ENCODE assay signal across 17 cellular contexts in genomic region chr18:55280515-55280914, GRCh38.
DNase-seq lines count a peak whose midpoint lies in the region; ATAC-seq and TF ChIP-seq lines count a peak whose summit lies in the region.
"Had no signal": no experiment of that assay in that cellular context is flagged by ENCODE, and none has a peak within 500 bp of the region (broad histone marks: within the 10 kb centered on the region; RNA-seq: fewer than 3 reads in every experiment).

No MANE protein-coding gene starts in this region.

- no peaks in the 10 kb centered on the region for H3K9me2 ChIP-seq in PC-3 (replicated peaks; ENCODE audit: low read length)

- no peak overlapping the region for H3K4me3 ChIP-seq in PC-3 (ENCODE audit: low read length)
- H3K4me3 ChIP-seq: ovary, uterus had no signal

- no peaks in the 10 kb centered on the region for H3K27me3 ChIP-seq in PC-3 (ENCODE audit: low read length)
- H3K27me3 ChIP-seq: ovary, uterus had no signal

- CTCF ChIA-PET in PC-3 (lab: Charles Lee) = no interaction called here
- CTCF ChIA-PET in activated naive CD4-positive, alpha-beta T cell treated with anti-CD3 and anti-CD28 coated beads for 36 hours (lab: Charles Lee) = no interaction called here

- H3K79me2 ChIP-seq in PC-3 (ENCODE audit: low read length) = no peaks in the 10 kb centered on the region

- peaks cover 4% of the 10 kb centered on the region for H3K4me1 ChIP-seq in PC-3 (ENCODE audit: insufficient read depth, low read length)

- H3K36me3 Mint-ChIP-seq in stimulated activated memory B cell treated with anti-CD40 and anti-IgM and Interleukin-4, amounts not matched to agents 10 μg/mL and 1 μg/mL and 100 μg/mL, for 72 hours = peaks cover 64% of the 10 kb centered on the region
- no peaks in the 10 kb centered on the region for H3K36me3 Mint-ChIP-seq in activated naive CD4-positive, alpha-beta T cell treated with anti-CD3 and anti-CD28 coated beads for 36 hours (ENCODE audit: low read depth)

- H3K27ac Mint-ChIP-seq in stimulated activated memory B cell treated with anti-CD40 and anti-IgM and Interleukin-4, amounts not matched to agents 10 μg/mL and 1 μg/mL and 100 μg/mL, for 72 hours = peak overlapping the region; percentile 48
- H3K27ac Mint-ChIP-seq in activated naive CD4-positive, alpha-beta T cell treated with anti-CD3 and anti-CD28 coated beads for 36 hours = no peak overlapping the region
- H3K27ac Mint-ChIP-seq: effector memory CD8-positive, alpha-beta T cell had no signal

- no peaks in the 10 kb centered on the region for H3F3A ChIP-seq in PC-3 (ENCODE audit: low read length, unreplicated experiment)

- DNase-seq in NCI-H510A treated with DMSO at 0.1 percent for 48 hours (lab: John Stamatoyannopoulos, UW) (peak; percentile 9), NCI-H510A (lab: John Stamatoyannopoulos, UW) (no peak), NCI-H2196 treated with DMSO at 0.1 percent for 48 hours (lab: John Stamatoyannopoulos, UW; ENCODE audit: unreplicated experiment) (peak; percentile 35), dermis blood vessel endothelial cell (peak; percentile 59), PC-3 (no peak), NOMO-1 treated with dmso at 0.1 percent for 144 hours (lab: John Stamatoyannopoulos, UW; ENCODE audit: unreplicated experiment) (no peak)
- no peak for DNase-seq in activated naive CD4-positive, alpha-beta T cell treated with anti-CD3 and anti-CD28 coated beads for 36 hours
- DNase-seq: ACHN; activated CD4-positive, CD25-positive, alpha-beta regulatory T cell; amygdala; effector memory CD8-positive, alpha-beta T cell; head of caudate nucleus; mammary epithelial cell; NCI-H1048; uterus had no signal

- H2AFZ ChIP-seq in PC-3 (ENCODE audit: low read length) = no peak overlapping the region

- POLR2A ChIA-PET in PC-3 (lab: Charles Lee; ENCODE audit: unreplicated experiment) = no interaction called here

- ATAC-seq in stimulated activated memory B cell treated with anti-CD40 and anti-IgM and Interleukin-4, amounts not matched to agents 10 μg/mL and 1 μg/mL and 100 μg/mL, for 72 hours = no peak
- ATAC-seq in PC-3 = no peak
- ATAC-seq: effector memory CD8-positive, alpha-beta T cell had no signal

- H3K9me3 Mint-ChIP-seq in stimulated activated memory B cell treated with anti-CD40 and anti-IgM and Interleukin-4, amounts not matched to agents 10 μg/mL and 1 μg/mL and 100 μg/mL, for 72 hours = peaks cover 1% of the 10 kb centered on the region
- no peaks in the 10 kb centered on the region for H3K9me3 Mint-ChIP-seq in activated naive CD4-positive, alpha-beta T cell treated with anti-CD3 and anti-CD28 coated beads for 36 hours
- H3K9me3 Mint-ChIP-seq: effector memory CD8-positive, alpha-beta T cell had no signal

- H3K36me3 ChIP-seq in PC-3 (ENCODE audit: low read depth, low read length) = no peaks in the 10 kb centered on the region
- H3K36me3 ChIP-seq: ovary, uterus had no signal

- no peaks in the 10 kb centered on the region for H4K20me1 ChIP-seq in PC-3 (ENCODE audit: low read length)

- H3K27me3 Mint-ChIP-seq in stimulated activated memory B cell treated with anti-CD40 and anti-IgM and Interleukin-4, amounts not matched to agents 10 μg/mL and 1 μg/mL and 100 μg/mL, for 72 hours = no peaks in the 10 kb centered on the region
- H3K27me3 Mint-ChIP-seq in activated naive CD4-positive, alpha-beta T cell treated with anti-CD3 and anti-CD28 coated beads for 36 hours (ENCODE audit: low read depth) = no peaks in the 10 kb centered on the region
- H3K27me3 Mint-ChIP-seq: effector memory CD8-positive, alpha-beta T cell had no signal

- no peak overlapping the region for H3K4me2 ChIP-seq in PC-3 (ENCODE audit: low read length)

- intact Hi-C loops in PC-3 (cut with micrococcal nuclease) = no loop called here
- intact Hi-C loops in activated naive CD4-positive, alpha-beta T cell treated with anti-CD3 and anti-CD28 coated beads for 36 hours (cut with micrococcal nuclease) = no loop called here

- no peak for TF ChIP-seq CTCF in PC-3 (conservative IDR thresholded peaks at IDR 0.05; ENCODE audit: low read depth, low read length)

- no TSS peak for BruUV-seq in PC-3 (replicated peaks; lab: Mats Ljungman, UMichigan)

- H3K4me3 Mint-ChIP-seq in stimulated activated memory B cell treated with anti-CD40 and anti-IgM and Interleukin-4, amounts not matched to agents 10 μg/mL and 1 μg/mL and 100 μg/mL, for 72 hours = no peak overlapping the region
- no peak overlapping the region for H3K4me3 Mint-ChIP-seq in activated naive CD4-positive, alpha-beta T cell treated with anti-CD3 and anti-CD28 coated beads for 36 hours
- H3K4me3 Mint-ChIP-seq: effector memory CD8-positive, alpha-beta T cell had no signal

- H3K4me1 Mint-ChIP-seq in stimulated activated memory B cell treated with anti-CD40 and anti-IgM and Interleukin-4, amounts not matched to agents 10 μg/mL and 1 μg/mL and 100 μg/mL, for 72 hours = peaks cover 46% of the 10 kb centered on the region
- no peaks in the 10 kb centered on the region for H3K4me1 Mint-ChIP-seq in activated naive CD4-positive, alpha-beta T cell treated with anti-CD3 and anti-CD28 coated beads for 36 hours (ENCODE audit: low read depth)

- no peaks in the 10 kb centered on the region for H3K9me3 ChIP-seq in PC-3 (ENCODE audit: low read length)
- H3K9me3 ChIP-seq: ovary, uterus had no signal

- no peak overlapping the region for H3K27ac ChIP-seq in PC-3 (ENCODE audit: low read length)
- H3K27ac ChIP-seq: uterus had no signal

- no peak overlapping the region for H3K9ac ChIP-seq in PC-3 (ENCODE audit: low read length)

Comparison
In these comparisons a context has a peak if more than half of its experiments do, and no peak if none do; other contexts are left out.
1. DNase-seq: peak in NCI-H510A treated with DMSO at 0.1 percent for 48 hours (single experiment), NCI-H2196 treated with DMSO at 0.1 percent for 48 hours (single experiment) and dermis blood vessel endothelial cell (single experiment); none in NCI-H510A (single experiment), PC-3 (single experiment), activated naive CD4-positive, alpha-beta T cell treated with anti-CD3 and anti-CD28 coated beads for 36 hours (single experiment) and NOMO-1 treated with dmso at 0.1 percent for 144 hours (single experiment).